ENCODE assay signal across 9 cellular contexts in the genomic region with DNA sequence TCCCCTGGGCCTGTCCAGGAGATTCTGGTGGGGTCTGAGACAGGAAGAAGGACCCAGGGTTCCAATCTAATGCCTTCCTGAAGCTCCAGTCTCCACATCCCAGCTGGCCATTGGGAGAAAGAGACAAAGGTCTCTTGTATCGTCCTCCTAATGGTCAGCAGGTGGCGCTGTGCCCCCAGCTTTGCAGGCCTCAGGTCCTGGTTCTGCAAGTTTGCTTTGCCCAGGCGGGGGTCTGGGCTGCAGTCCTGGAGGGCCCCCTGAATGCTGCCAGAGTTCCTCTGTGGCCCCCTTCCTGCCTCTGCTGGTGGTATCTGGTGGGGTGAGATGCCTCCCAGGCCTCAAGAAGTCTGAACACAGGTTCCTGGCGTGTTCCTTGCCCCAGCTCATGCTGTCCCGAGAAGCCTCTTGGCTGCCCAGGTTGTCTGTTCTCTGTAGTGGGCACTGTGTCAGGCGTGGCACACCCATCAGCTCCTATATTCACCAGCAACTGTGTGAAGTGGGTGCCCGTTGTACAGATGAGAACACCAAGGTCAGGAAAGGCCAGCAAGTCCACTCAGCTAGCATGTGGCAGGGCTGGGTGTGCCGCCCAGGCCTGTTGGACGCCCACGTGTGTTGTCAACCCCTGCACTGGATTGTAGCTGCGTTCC. TPM values are rescaled to one million over a fixed set of nuclear protein-coding genes. Genes with fewer than 3 reads are reported as not detected.
A peak's percentile ranks its signal among the peaks of the same experiment; 100 is the strongest.
DNase-seq lines count a peak whose midpoint lies in the region; ATAC-seq and TF ChIP-seq lines count a peak whose summit lies in the region.
"Had no signal": no experiment of that assay in that cellular context is flagged by ENCODE, and none has a peak within 500 bp of the region (broad histone marks: within the 10 kb centered on the region; RNA-seq: fewer than 3 reads in every experiment).

No MANE protein-coding gene starts in this region.

- H3K27me3 Mint-ChIP-seq in neural progenitor cell (ENCODE audit: insufficient read depth, low read depth): no peaks in the 10 kb centered on the region
- H3K27me3 Mint-ChIP-seq: IgD-negative memory B cell had no signal

- peak; percentile 81 for DNase-seq in COLO668 (lab: John Stamatoyannopoulos, UW; ENCODE audit: unreplicated experiment)
- peak; percentile 28 for DNase-seq in HK-2 (ENCODE audit: unreplicated experiment)
- DNase-seq in NOMO-1 treated with DMSO at 0.1 percent for 48 hours (lab: John Stamatoyannopoulos, UW; ENCODE audit: unreplicated experiment): peak; percentile 33
- peak; percentile 26 for DNase-seq in activated T-cell treated with anti-CD3 and anti-CD28 coated beads for 48 hours (ENCODE audit: low read depth)
- peak; percentile 23 for DNase-seq in fibroblast of the conjunctiva (ENCODE audit: low read depth)
- DNase-seq in neural progenitor cell (ENCODE audit: low spot score): peak; percentile 86
- peak; percentile 79 for DNase-seq in upper lobe of right lung
- DNase-seq in NCI-H128 (lab: John Stamatoyannopoulos, UW; ENCODE audit: unreplicated experiment): no peak

- peaks cover 30% of the 10 kb centered on the region for H3K4me1 ChIP-seq in neural progenitor cell
- H3K4me1 ChIP-seq in upper lobe of right lung: no peaks in the 10 kb centered on the region

- intact Hi-C loops in upper lobe of right lung (cut with DNase I): no loop called here

- H3K27me3 ChIP-seq in neural progenitor cell: no peaks in the 10 kb centered on the region
- H3K27me3 ChIP-seq in upper lobe of right lung: no peaks in the 10 kb centered on the region

- H3K4me3 Mint-ChIP-seq in neural progenitor cell: no peak overlapping the region
- H3K4me3 Mint-ChIP-seq: IgD-negative memory B cell had no signal

- no peak overlapping the region for H3K27ac Mint-ChIP-seq in neural progenitor cell

- no peak overlapping the region for H3K9ac ChIP-seq in neural progenitor cell

- H3K36me3 Mint-ChIP-seq in neural progenitor cell: no peaks in the 10 kb centered on the region
- H3K36me3 Mint-ChIP-seq: IgD-negative memory B cell had no signal

- H3K36me3 ChIP-seq in neural progenitor cell (no peaks in the 10 kb centered on the region), upper lobe of right lung (no peaks in the 10 kb centered on the region)

- TF ChIP-seq CTCF in neural progenitor cell (IDR thresholded peaks at IDR 0.05): peak; percentile 94
- peak; percentile 81 for TF ChIP-seq CTCF in upper lobe of right lung (IDR thresholded peaks at IDR 0.05)

- H3K4me1 Mint-ChIP-seq in neural progenitor cell: peaks cover 20% of the 10 kb centered on the region
- H3K4me1 Mint-ChIP-seq: IgD-negative memory B cell had no signal

- H3K9me3 Mint-ChIP-seq in neural progenitor cell: no peaks in the 10 kb centered on the region
- H3K9me3 Mint-ChIP-seq: IgD-negative memory B cell had no signal

- H3K9me3 ChIP-seq in neural progenitor cell (ENCODE audit: low read depth) (no peaks in the 10 kb centered on the region), upper lobe of right lung (no peaks in the 10 kb centered on the region)

- no peaks in the 10 kb centered on the region for H4K20me1 ChIP-seq in neural progenitor cell (ENCODE audit: low read depth)

- H3K4me3 ChIP-seq in neural progenitor cell (no peak overlapping the region), upper lobe of right lung (no peak overlapping the region)

- peak; percentile 84 for ATAC-seq in upper lobe of right lung

- H3F3A ChIP-seq in neural progenitor cell (ENCODE audit: low read depth): peaks cover 16% of the 10 kb centered on the region

- H3K79me2 ChIP-seq in neural progenitor cell (ENCODE audit: low read depth): no peaks in the 10 kb centered on the region

- no peak overlapping the region for H3K4me2 ChIP-seq in neural progenitor cell

- peak overlapping the region; percentile 71 for H2AFZ ChIP-seq in neural progenitor cell (replicated peaks)

- H3K27ac ChIP-seq in neural progenitor cell (no peak overlapping the region), upper lobe of right lung (no peak overlapping the region)

RNA-seq across cellular contexts. Expression of a gene that starts 33.8 kb away (rescaled TPM):
- total RNA-seq in neural progenitor cell (ENCODE audit: low replicate concordance): 0.56 TPM in 1 of 2 replicates, not detected in the other
- 202 TPM for total RNA-seq in upper lobe of right lung

RNA-seq across cellular contexts. Expression of a gene that starts 52.3 kb away (rescaled TPM):
- 75.2 and 109 TPM in 2 replicates for total RNA-seq in neural progenitor cell (ENCODE audit: low replicate concordance)
- total RNA-seq in upper lobe of right lung: 65.0 TPM

Comparison
In these comparisons a context has a peak if more than half of its experiments do, and no peak if none do; other contexts are left out.
1. RNA of a gene that starts 33.8 kb away (total RNA-seq): 202 TPM in upper lobe of right lung (single experiment); 0.56 TPM in neural progenitor cell; every median in the first group is over 100 times any median in the second.